ENCODE assay signal across 8 cellular contexts in the genomic region with DNA sequence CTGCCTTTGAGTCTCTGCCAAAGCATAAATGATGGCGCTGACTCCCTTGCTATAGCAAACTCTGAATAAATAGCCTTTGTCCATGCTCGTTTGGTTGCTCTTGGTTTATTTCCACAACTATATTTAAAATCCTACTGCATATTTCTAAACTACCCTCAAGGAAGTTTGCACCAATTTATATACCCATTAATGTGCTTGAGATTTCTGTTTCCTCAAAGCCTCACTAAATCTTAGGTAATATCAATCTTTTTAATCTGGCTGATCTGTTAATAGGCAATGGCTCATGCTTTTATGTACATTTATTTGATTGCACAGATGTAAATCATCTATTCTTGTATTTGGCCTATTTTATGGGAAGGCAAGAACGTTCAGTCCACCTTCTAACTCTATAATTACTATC.
"Had no signal": no experiment of that assay in that cellular context is flagged by ENCODE, and none has a peak within 500 bp of the region (broad histone marks: within the 10 kb centered on the region; RNA-seq: fewer than 3 reads in every experiment).

No MANE protein-coding gene starts in this region.

- ATAC-seq: GM23338, K562 had no signal

- H3K4me3 ChIP-seq: GM23338, K562 had no signal

- H3K4me2 ChIP-seq: GM23338 had no signal

- FAIRE-seq: H1, H54, HTR-8/SVneo, K562 had no signal

- DNase-seq: H9, HCEC 1CT, IMR-90 had no signal

- H2AFZ ChIP-seq: GM23338 had no signal
